Comparison of ENCODE assay signal across 23 cellular contexts in the genomic region with DNA sequence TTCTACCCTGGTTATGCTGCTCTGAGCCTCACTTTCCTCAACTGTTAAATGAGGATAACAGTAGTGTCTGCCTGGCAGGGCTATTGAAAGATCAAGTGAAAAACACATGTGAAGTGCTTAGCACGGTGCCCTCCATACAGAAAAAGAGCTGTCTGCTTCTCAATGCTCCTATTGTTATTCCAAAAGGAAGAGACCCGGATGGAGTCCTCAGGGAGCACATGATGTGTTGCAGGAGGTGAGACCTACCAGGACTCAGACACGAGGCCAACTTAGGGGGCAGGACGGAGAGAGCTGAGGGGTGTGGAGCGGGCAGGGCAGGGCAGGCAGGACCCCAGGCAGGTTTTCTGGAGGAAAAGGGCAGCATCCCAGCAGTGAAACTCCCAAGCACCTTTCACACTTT. TPM values are rescaled to one million over a fixed set of nuclear protein-coding genes. Genes with fewer than 3 reads are reported as not detected.
DNase-seq lines count a peak whose midpoint lies in the region; ATAC-seq, FAIRE-seq and TF ChIP-seq lines count a peak whose summit lies in the region.
"Had no signal": no experiment of that assay in that cellular context is flagged by ENCODE, and none has a peak within 500 bp of the region (broad histone marks: within the 10 kb centered on the region; RNA-seq: fewer than 3 reads in every experiment).

No MANE protein-coding gene starts in this region.

- POLR2A ChIA-PET in CD4-positive, alpha-beta T cell (lab: Charles Lee), result no interaction called here

- dilution Hi-C loops in mammary epithelial cell (cut with HindIII; ENCODE audit: low sequenced_read_pairs), result loop anchor here (5.0 kb wide), 2 partner anchors 73 to 87 kb away; no protein-coding TSS in a partner anchor

- intact Hi-C loops in breast epithelium (cut with DNase I; ENCODE audit: low total_unique reads) (no loop called here), mammary epithelial cell (cut with micrococcal nuclease) (no loop called here), dorsolateral prefrontal cortex (cut with DNase I) (no loop called here)
- intact Hi-C loops in CD4-positive, alpha-beta T cell (cut with DNase I, micrococcal nuclease), result no loop called here

- H3K4me3 Mint-ChIP-seq in nephron, result no peak overlapping the region
- no peak overlapping the region for H3K4me3 Mint-ChIP-seq in CD4-positive, alpha-beta T cell
- H3K4me3 Mint-ChIP-seq: activated naive CD8-positive, alpha-beta T cell treated with anti-CD3 and anti-CD28 coated beads, Interleukin-2, amount 10 ng/mL, durations not matched to agents 7 days and 5 days; CD14-positive monocyte; dendritic cell treated with granulocyte-macrophage colony-stimulating factor and Interleukin-4, amounts not matched to agents 40 ng/mL and 50 ng/mL, for 4 days had no signal

- H3K27ac Mint-ChIP-seq in nephron, result peak overlapping the region in 2 of 3 experiments; percentile 65 to 72
- no peak overlapping the region for H3K27ac Mint-ChIP-seq in CD4-positive, alpha-beta T cell
- H3K27ac Mint-ChIP-seq: activated naive CD8-positive, alpha-beta T cell treated with anti-CD3 and anti-CD28 coated beads, Interleukin-2, amount 10 ng/mL, durations not matched to agents 7 days and 5 days; dendritic cell treated with granulocyte-macrophage colony-stimulating factor and Interleukin-4, amounts not matched to agents 40 ng/mL and 50 ng/mL, for 4 days had no signal

- H3K4me2 ChIP-seq in mammary epithelial cell (ENCODE audit: insufficient read depth, low read depth, low read length), result no peak overlapping the region

- CTCF ChIA-PET in mammary epithelial cell (lab: Charles Lee; ENCODE audit: low non-redundant PET), result no interaction called here
- CTCF ChIA-PET in CD4-positive, alpha-beta T cell (lab: Charles Lee), result no interaction called here

- no peak for DNase-seq in breast epithelium (ENCODE audit: low spot score in 2 of 2)
- DNase-seq in mammary epithelial cell, result no peak
- DNase-seq in dorsolateral prefrontal cortex, result no peak
- DNase-seq in UCSD-AML1 (lab: John Stamatoyannopoulos, UW; ENCODE audit: unreplicated experiment), result no peak
- DNase-seq in small intestine, result no peak
- DNase-seq in CD4-positive, alpha-beta T cell, result no peak
- DNase-seq: activated naive CD8-positive, alpha-beta T cell treated with anti-CD3 and anti-CD28 coated beads, Interleukin-2, amount 10 ng/mL, durations not matched to agents 7 days and 5 days; GF-D8; NCI-H1436; stimulated activated naive CD4-positive, alpha-beta T cell; upper lobe of right lung had no signal

- no TSS peak for BruUV-seq in mammary epithelial cell (replicated peaks; lab: Mats Ljungman, UMichigan)

- no peak for TF ChIP-seq POLR2A in breast epithelium (IDR thresholded peaks at IDR 0.05)

- TF ChIP-seq CTCF in breast epithelium (IDR thresholded peaks at IDR 0.05) (no peak), mammary epithelial cell (conservative IDR thresholded peaks at IDR 0.05 in 1 of 2, IDR thresholded peaks at IDR 0.05 in 1 of 2; ENCODE audit: extremely low read depth in 1 of 2, insufficient read depth in 1 of 2, low read depth in 1 of 2, low read length in 2 of 2) (no peak), dorsolateral prefrontal cortex (IDR thresholded peaks at IDR 0.05 in 54 of 56, conservative IDR thresholded peaks at IDR 0.05 in 2 of 56; ENCODE audit: low read depth in 1 of 56, partially characterized antibody in 56 of 56) (no peak), nephron (IDR thresholded peaks at IDR 0.05; ENCODE audit: unreplicated experiment in 3 of 3) (no peak)
- TF ChIP-seq CTCF in CD4-positive, alpha-beta T cell (IDR thresholded peaks at IDR 0.05), result no peak

- H3K9me3 Mint-ChIP-seq in nephron, result no peaks in the 10 kb centered on the region
- no peaks in the 10 kb centered on the region for H3K9me3 Mint-ChIP-seq in CD4-positive, alpha-beta T cell
- H3K9me3 Mint-ChIP-seq: activated naive CD8-positive, alpha-beta T cell treated with anti-CD3 and anti-CD28 coated beads, Interleukin-2, amount 10 ng/mL, durations not matched to agents 7 days and 5 days; CD14-positive monocyte; dendritic cell treated with granulocyte-macrophage colony-stimulating factor and Interleukin-4, amounts not matched to agents 40 ng/mL and 50 ng/mL, for 4 days had no signal

- 69% methylated on average over 4 of the region's 5 CpGs for WGBS in mammary epithelial cell (ENCODE audit: low coverage, missing lambda C conversion rate)
- WGBS in small intestine, 3 donors, result 58 to 73% (median 66%) methylated on average over 5 of the region's 5 CpGs

- peaks cover 22% of the 10 kb centered on the region for H3K4me1 Mint-ChIP-seq in nephron
- H3K4me1 Mint-ChIP-seq in CD4-positive, alpha-beta T cell (ENCODE audit: low read depth), result no peaks in the 10 kb centered on the region
- H3K4me1 Mint-ChIP-seq: activated naive CD8-positive, alpha-beta T cell treated with anti-CD3 and anti-CD28 coated beads, Interleukin-2, amount 10 ng/mL, durations not matched to agents 7 days and 5 days; CD14-positive monocyte had no signal

- no peak overlapping the region for H3K9ac ChIP-seq in mammary epithelial cell (ENCODE audit: insufficient read depth, low read length)

- H3K36me3 ChIP-seq in breast epithelium (no peaks in the 10 kb centered on the region), mammary epithelial cell (ENCODE audit: insufficient read depth, low read length) (no peaks in the 10 kb centered on the region), small intestine (ENCODE audit: control insufficient read depth in 2 of 2, insufficient read depth in 2 of 2, low read length in 2 of 2) (no peaks in the 10 kb centered on the region)
- H3K36me3 ChIP-seq: gastroesophageal sphincter, right lobe of liver, upper lobe of right lung had no signal

- ATAC-seq in HG02840 (IDR thresholded peaks at IDR 0.05; ENCODE audit: low FRiP score, unreplicated experiment), result no peak
- no peak for ATAC-seq in CD4-positive, alpha-beta T cell (ENCODE audit: poor library complexity)
- ATAC-seq: gastroesophageal sphincter, GM12878, right lobe of liver, upper lobe of right lung had no signal

- in situ Hi-C loops in mammary epithelial cell (cut with MboI; ENCODE audit: low sequenced_read_pairs in 2 of 2), result no loop called here

- no peak overlapping the region for H2AFZ ChIP-seq in mammary epithelial cell (ENCODE audit: low read depth, low read length)

- peaks cover 0 to 13% of the 10 kb centered on the region in 2 donors for H3K4me1 ChIP-seq in breast epithelium
- H3K4me1 ChIP-seq in mammary epithelial cell (ENCODE audit: insufficient read depth, low read length), result no peaks in the 10 kb centered on the region
- H3K4me1 ChIP-seq in small intestine (ENCODE audit: control insufficient read depth in 2 of 2, insufficient read depth in 1 of 2, low read depth in 1 of 2, low read length in 1 of 2), result no peaks in the 10 kb centered on the region
- H3K4me1 ChIP-seq: gastroesophageal sphincter, right lobe of liver, upper lobe of right lung had no signal

- H3K27me3 ChIP-seq in breast epithelium (no peaks in the 10 kb centered on the region), mammary epithelial cell (ENCODE audit: insufficient read depth, low read length) (no peaks in the 10 kb centered on the region), dorsolateral prefrontal cortex (no peaks in the 10 kb centered on the region), small intestine (ENCODE audit: control insufficient read depth in 2 of 2, insufficient read depth in 2 of 2, low read length in 2 of 2) (no peaks in the 10 kb centered on the region)
- no peaks in the 10 kb centered on the region for H3K27me3 ChIP-seq in CD4-positive, alpha-beta T cell (ENCODE audit: control insufficient read depth, insufficient read depth, low read length)
- H3K27me3 ChIP-seq: right lobe of liver, upper lobe of right lung had no signal

- no peaks in the 10 kb centered on the region for H4K20me1 ChIP-seq in mammary epithelial cell (ENCODE audit: insufficient read depth, low read length)

- H3K27me3 Mint-ChIP-seq in nephron (ENCODE audit: low read depth), result peaks cover 32% of the 10 kb centered on the region
- no peaks in the 10 kb centered on the region for H3K27me3 Mint-ChIP-seq in CD4-positive, alpha-beta T cell

- no peak for FAIRE-seq in small intestine (lab: Jason Lieb, UNC)
- FAIRE-seq: A204.1, GM12878, H54 had no signal

- no peaks in the 10 kb centered on the region for H3K79me2 ChIP-seq in mammary epithelial cell (ENCODE audit: insufficient read depth, low read length)

- H3K9me3 ChIP-seq in breast epithelium (no peaks in the 10 kb centered on the region), mammary epithelial cell (replicated peaks; ENCODE audit: insufficient read depth, low read length) (no peaks in the 10 kb centered on the region), small intestine (ENCODE audit: control insufficient read depth, low read depth) (no peaks in the 10 kb centered on the region)
- H3K9me3 ChIP-seq in CD4-positive, alpha-beta T cell (ENCODE audit: control insufficient read depth, low read length), result no peaks in the 10 kb centered on the region
- H3K9me3 ChIP-seq: gastroesophageal sphincter, right lobe of liver, upper lobe of right lung had no signal

- H3K36me3 Mint-ChIP-seq in nephron (ENCODE audit: low read depth), result no peaks in the 10 kb centered on the region
- H3K36me3 Mint-ChIP-seq in CD4-positive, alpha-beta T cell (ENCODE audit: low read depth), result no peaks in the 10 kb centered on the region
- H3K36me3 Mint-ChIP-seq: activated naive CD8-positive, alpha-beta T cell treated with anti-CD3 and anti-CD28 coated beads, Interleukin-2, amount 10 ng/mL, durations not matched to agents 7 days and 5 days; CD14-positive monocyte had no signal

- peak overlapping the region; percentile 88 for H3K27ac ChIP-seq in breast epithelium
- H3K27ac ChIP-seq in mammary epithelial cell (ENCODE audit: insufficient read depth, low read depth, low read length), result no peak overlapping the region
- peak overlapping the region in 44 of 59 donors; percentile 26 to 80 (median 64) for H3K27ac ChIP-seq in dorsolateral prefrontal cortex
- no peak overlapping the region for H3K27ac ChIP-seq in small intestine (ENCODE audit: low read depth in 1 of 2, low read length in 1 of 2)
- H3K27ac ChIP-seq in CD4-positive, alpha-beta T cell (ENCODE audit: low read depth, low read length), result no peak overlapping the region
- H3K27ac ChIP-seq: gastroesophageal sphincter, right lobe of liver, upper lobe of right lung had no signal

- H3K4me3 ChIP-seq in breast epithelium, result no peak overlapping the region
- H3K4me3 ChIP-seq in mammary epithelial cell (replicated peaks in 1 of 3; ENCODE audit: insufficient read depth in 1 of 3, low read depth in 2 of 3, low read length in 3 of 3), result no peak overlapping the region
- H3K4me3 ChIP-seq in dorsolateral prefrontal cortex, result no peak overlapping the region
- no peak overlapping the region for H3K4me3 ChIP-seq in small intestine (ENCODE audit: low read depth in 1 of 2, low read length in 2 of 2)
- H3K4me3 ChIP-seq: gastroesophageal sphincter, GM12878, right lobe of liver, upper lobe of right lung had no signal

RNA-seq across cellular contexts. Expression of gene FAIM2, which starts 8.9 kb away (rescaled TPM):
- 1 to 10 TPM in 2 of 3 donors, under 1 TPM in 1; 0.64 to 1.9 (median 1.3) TPM for total RNA-seq in breast epithelium
- total RNA-seq in mammary epithelial cell, result not detected
- polyA plus RNA-seq in mammary epithelial cell, result not detected
- polyA minus RNA-seq in mammary epithelial cell, result not detected
- 1,000 to 10,000 TPM in 2 of 120 experiments, 100 to 1,000 TPM in 118; 390 to 1,056 (median 722) TPM for total RNA-seq in dorsolateral prefrontal cortex
- polyA plus RNA-seq in small intestine, result 10 to 100 TPM in 1 of 3 donors, not detected in 2; 13.5 TPM
- not detected for total RNA-seq in CD4-positive, alpha-beta T cell
- total RNA-seq: epithelial cell of proximal tubule, GM12878 had no signal
- polyA plus RNA-seq: CD14-positive monocyte, GM12878 had no signal

RNA-seq across cellular contexts. Expression of gene BCDIN3D, which starts 51.8 kb away (rescaled TPM):
- total RNA-seq in breast epithelium, result 1 to 10 TPM; 2.2 to 6.0 (median 3.9) TPM
- 1 to 10 TPM; 3.3 to 3.8 TPM for total RNA-seq in mammary epithelial cell
- 2.5 TPM for polyA plus RNA-seq in mammary epithelial cell
- 3.3 TPM for polyA minus RNA-seq in mammary epithelial cell
- 1 to 10 TPM; 2.4 to 8.0 (median 4.3) TPM for total RNA-seq in dorsolateral prefrontal cortex
- polyA plus RNA-seq in small intestine, result 1 to 10 TPM; 2.4 to 3.8 (median 2.5) TPM
- total RNA-seq in CD4-positive, alpha-beta T cell, result 1 to 10 TPM; 2.8 to 3.9 TPM

RNA-seq across cellular contexts. Expression of gene AQP2, which starts 55.8 kb away (rescaled TPM):
- not detected for total RNA-seq in breast epithelium
- total RNA-seq in mammary epithelial cell, result not detected
- polyA plus RNA-seq in mammary epithelial cell, result not detected
- polyA minus RNA-seq in mammary epithelial cell, result not detected
- not detected for total RNA-seq in dorsolateral prefrontal cortex
- not detected for polyA plus RNA-seq in small intestine
- not detected for total RNA-seq in CD4-positive, alpha-beta T cell
- total RNA-seq: activated CD8-positive, alpha-beta memory T cell treated with anti-CD3 and anti-CD28 coated beads for 36 hours; activated naive CD8-positive, alpha-beta T cell treated with anti-CD3 and anti-CD28 coated beads, Interleukin-2, amount 10 ng/mL, durations not matched to agents 7 days and 5 days; epithelial cell of proximal tubule; GM12878; mucosa of gallbladder; right lobe of liver; upper lobe of right lung had no signal
- polyA plus RNA-seq: CD14-positive monocyte, GM12878 had no signal

Comparison
In these comparisons a context has a peak if more than half of its experiments do, and no peak if none do; other contexts are left out.
1. H3K27ac ChIP-seq: peak in breast epithelium (2 of 2) and dorsolateral prefrontal cortex (44 of 59); none in mammary epithelial cell (single experiment), small intestine (0 of 2) and CD4-positive, alpha-beta T cell (single experiment).
2. RNA of gene FAIM2, which starts 8.9 kb away (total RNA-seq): 390 to 1,056 TPM in dorsolateral prefrontal cortex; 0.64 to 1.9 TPM in breast epithelium, not detected in CD4-positive, alpha-beta T cell and not detected in mammary epithelial cell; every median in the first group is over 100 times any median in the second.